ENCODE assay signal across 8 cellular contexts in genomic region chr19:10315335-10316214, GRCh38.
A peak's percentile ranks its signal among the peaks of the same experiment; 100 is the strongest.
DNase-seq lines count a peak whose midpoint lies in the region; ATAC-seq and TF ChIP-seq lines count a peak whose summit lies in the region.

TSS of gene FDX2 (minus strand) at chr19:10316015. CDS start at chr19:10315996, 19 bp downstream.

- no peak for TF ChIP-seq CTCF in VCaP (conservative IDR thresholded peaks at IDR 0.05)

- peak; percentile 70 for ATAC-seq in HG02840 (IDR thresholded peaks at IDR 0.05; ENCODE audit: low FRiP score, unreplicated experiment)
- ATAC-seq in GM21529 (IDR thresholded peaks at IDR 0.05; ENCODE audit: unreplicated experiment): no peak

- peak within 1 kb of the TSS; percentile 68 to 98 (median 89) for H3K4me3 ChIP-seq in skin epidermis

- H3K27ac ChIP-seq in VCaP (peak within 1 kb of the TSS; percentile 66), skin epidermis (peak within 1 kb of the TSS in 20 of 21 experiments; percentile 41 to 88 (median 74))

- in situ Hi-C loops in T47D (cut with HindIII; ENCODE audit: low pct_unique_long_range_greater_than_20kb, low sequenced_read_pairs): no loop called here

- DNase-seq in ELF-1 (ENCODE audit: low read depth, low spot score) (peak; percentile 87), NCI-H2171 treated with DMSO at 0.1 percent for 48 hours (lab: John Stamatoyannopoulos, UW) (peak; percentile 91), T47D (ENCODE audit: low read depth in 1 of 2, low spot score in 1 of 2) (peak; percentile 87), iPS-NIHi11 (ENCODE audit: low spot score) (peak; percentile 95)
